ENCODE assay signal across 25 cellular contexts in the genomic region with DNA sequence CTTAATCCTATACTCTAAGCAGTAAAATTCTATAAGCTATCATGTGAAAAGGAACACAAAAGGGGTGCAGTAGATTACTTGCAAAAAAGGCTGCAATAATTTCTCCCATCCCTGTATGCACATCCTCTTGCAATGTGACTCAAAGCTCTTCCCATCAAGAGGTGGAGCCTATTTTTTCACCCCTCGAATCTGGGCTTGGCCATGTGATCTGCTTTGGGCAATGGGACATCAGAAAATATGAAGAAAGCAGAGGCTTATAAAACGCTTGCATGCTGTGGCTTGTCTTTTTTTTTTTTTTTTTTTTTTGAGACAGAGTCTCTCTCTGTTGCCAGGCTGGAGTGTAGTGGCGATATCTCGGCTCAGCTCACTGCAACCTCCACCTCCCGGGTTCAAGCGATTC.
"Had no signal": no experiment of that assay in that cellular context is flagged by ENCODE, and none has a peak within 500 bp of the region (broad histone marks: within the 10 kb centered on the region; RNA-seq: fewer than 3 reads in every experiment).

No MANE protein-coding gene starts in this region.

- H3K27ac ChIP-seq: body of pancreas, coronary artery, heart right ventricle, left ventricle myocardium inferior, parathyroid adenoma, stomach, testis, transverse colon, WERI-Rb-1 had no signal

- H3K27me3 ChIP-seq: body of pancreas, stomach, testis, transverse colon had no signal

- DNase-seq: activated CD4-positive, alpha-beta T cell treated with anti-CD3 and anti-CD28 coated beads, Interleukin-2, amount 10 ng/mL, durations not matched to agents 7 days and 5 days; activated CD4-positive, CD25-positive, alpha-beta regulatory T cell treated with anti-CD3 and anti-CD28 coated beads, Interleukin-2, amount 50 U/mL, for 72 hours; activated CD8-positive, alpha-beta memory T cell treated with anti-CD3 and anti-CD28 coated beads, Interleukin-2, amount 10 ng/mL, durations not matched to agents 7 days and 5 days; activated CD8-positive, alpha-beta T cell treated with anti-CD3 and anti-CD28 coated beads, Interleukin-2, amount 10 ng/mL, durations not matched to agents 7 days and 5 days; activated effector memory CD4-positive, alpha-beta T cell treated with Interleukin-2 at 50 U/mL for 16 hours; activated naive CD4-positive, alpha-beta T cell treated with Interleukin-2 at 50 U/mL for 16 hours; aorta; body of pancreas; cerebellar nuclear complex; foreskin fibroblast; heart right ventricle; kidney glomerular epithelial cell; left ventricle myocardium inferior; naive thymus-derived CD4-positive, alpha-beta T cell; right cardiac atrium; stimulated activated CD4-positive, alpha-beta T cell treated with anti-CD3 and anti-CD28 coated beads, Interleukin-15, amount 100 ng/mL, for 24 hours; stimulated activated CD4-positive, alpha-beta T cell treated with anti-CD3 and anti-CD28 coated beads, Interleukin-2, amount 100 ng/mL, for 24 hours; stimulated activated naive B cell treated with anti-CD40 and anti-IgM and Interleukin-4, amounts not matched to agents 10 μg/mL and 1 μg/mL and 100 μg/mL, for 72 hours; stomach; T-helper 9 cell; testis; transverse colon; WERI-Rb-1 had no signal
